ENCODE assay signal across 8 cellular contexts in the genomic region with DNA sequence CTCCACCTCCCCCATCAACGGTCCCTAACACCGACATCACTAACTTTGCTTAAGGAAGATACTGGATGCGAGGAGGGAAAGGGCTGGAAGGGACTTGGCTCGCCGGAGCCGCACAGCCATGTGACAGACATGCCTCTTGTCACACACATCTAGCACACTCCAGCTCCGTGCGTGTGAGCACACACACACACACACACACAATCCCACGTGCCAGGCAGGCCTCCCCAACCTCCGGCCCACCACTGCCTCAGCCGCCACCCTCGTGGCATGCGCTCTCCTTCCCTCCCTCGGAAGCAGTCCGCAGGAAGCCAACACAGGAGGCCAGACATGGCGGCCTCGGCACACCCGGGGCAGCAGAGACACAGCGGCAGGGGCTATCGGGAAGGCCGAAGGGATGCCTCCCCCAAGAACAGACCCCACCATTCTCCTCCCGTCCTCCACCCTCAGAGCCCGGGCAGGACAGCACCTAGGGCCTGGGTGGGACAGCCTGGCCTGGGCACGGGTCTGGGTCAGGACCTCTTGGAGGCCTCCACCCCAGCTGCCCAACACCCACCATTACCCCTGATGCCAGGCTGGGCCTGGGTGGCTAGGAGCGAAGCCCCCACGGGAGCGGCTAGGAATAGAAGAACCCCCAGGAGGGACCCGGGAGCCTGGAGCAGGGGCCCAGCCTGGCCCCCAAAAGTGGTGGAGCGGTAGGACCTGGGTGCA. TPM values are rescaled to one million over a fixed set of nuclear protein-coding genes. Genes with fewer than 3 reads are reported as not detected.
A peak's percentile ranks its signal among the peaks of the same experiment; 100 is the strongest.
DNase-seq lines count a peak whose midpoint lies in the region; ATAC-seq and TF ChIP-seq lines count a peak whose summit lies in the region.

No MANE protein-coding gene starts in this region.

- ATAC-seq in mucosa of descending colon (peak; percentile 25), GM18861 (IDR thresholded peaks at IDR 0.05; ENCODE audit: unreplicated experiment) (no peak)
- peak; percentile 27 for ATAC-seq in stimulated activated naive CD8-positive, alpha-beta T cell treated with anti-CD3 and anti-CD28 coated beads, Interleukin-15, Interleukin-2, amounts not matched to agents 100 U/mL and 50 U/mL, for 24 hours

- H3K9me3 ChIP-seq in Peyer's patch (no peaks in the 10 kb centered on the region), mucosa of descending colon (no peaks in the 10 kb centered on the region)

- H3K4me3 ChIP-seq in Peyer's patch = peak overlapping the region; percentile 41 to 63 (median 52)
- peak overlapping the region; percentile 5 for H3K4me3 ChIP-seq in mucosa of descending colon

- H3K27ac ChIP-seq in Peyer's patch = peak overlapping the region; percentile 75 to 96 (median 84)

- H3K36me3 ChIP-seq in Peyer's patch = peaks cover 0 to 7% (median 0%) of the 10 kb centered on the region in 3 donors
- H3K36me3 ChIP-seq in mucosa of descending colon (ENCODE audit: low read depth) = no peaks in the 10 kb centered on the region

- POLR2A ChIA-PET in GM10248 (lab: Yijun Ruan, JAX) = interaction anchor here (1.4 kb wide), 1 partner anchor 286 kb away, joined by 3 read pairs; no protein-coding TSS in a partner anchor

- intact Hi-C loops in mucosa of descending colon (cut with DNase I, micrococcal nuclease) = no loop called here

- H3K4me1 ChIP-seq in Peyer's patch = peaks cover 0 to 26% (median 8%) of the 10 kb centered on the region in 4 donors
- H3K4me1 ChIP-seq in mucosa of descending colon (ENCODE audit: low read depth) = peaks cover 11% of the 10 kb centered on the region

- no peaks in the 10 kb centered on the region for H3K27me3 ChIP-seq in Peyer's patch

- CTCF ChIA-PET in GM10248 (lab: Yijun Ruan, JAX) = interaction anchor here (1.2 to 4.1 kb wide), 6 partner anchors 10 to 225 kb away, joined by 3 to 21 read pairs (median 4); no protein-coding TSS in a partner anchor

- TF ChIP-seq CTCF in GM10248 (IDR thresholded peaks at IDR 0.05; ENCODE audit: control extremely low read depth, extremely low read depth, low read depth, missing control alignments) (no peak), Peyer's patch (IDR thresholded peaks at IDR 0.05) (no peak), mucosa of descending colon (IDR thresholded peaks at IDR 0.05) (no peak)

- TF ChIP-seq POLR2A in Peyer's patch (IDR thresholded peaks at IDR 0.05) = no peak

- peak; percentile 67 for DNase-seq in GM10248 (ENCODE audit: extremely low spot score)
- DNase-seq in Peyer's patch = peak; percentile 53 to 69 (median 56)
- DNase-seq in activated naive CD4-positive, alpha-beta T cell (lab: John Stamatoyannopoulos, UW) = peak in 3 of 4 experiments; percentile 19 to 56 (median 54)
- DNase-seq in mucosa of descending colon = peak in 2 of 3 donors; percentile 57 to 79
- DNase-seq in stimulated activated naive CD8-positive, alpha-beta T cell treated with anti-CD3 and anti-CD28 coated beads, Interleukin-15, Interleukin-2, amounts not matched to agents 100 U/mL and 50 U/mL, for 24 hours = peak; percentile 68
- DNase-seq in islet precursor cell = no peak
- no peak for DNase-seq in NCI-H82 (lab: John Stamatoyannopoulos, UW)

RNA-seq across cellular contexts. Expression of gene MFNG, which starts 1.0 kb away (rescaled TPM):
- total RNA-seq in Peyer's patch = 10 to 100 TPM; 12.4 to 47.0 (median 26.5) TPM
- total RNA-seq in mucosa of descending colon = 10 to 100 TPM; 11.3 to 16.1 (median 13.7) TPM

RNA-seq across cellular contexts. Expression of gene CARD10, which starts 34.1 kb away (rescaled TPM):
- total RNA-seq in Peyer's patch = 100 to 1,000 TPM in 3 of 4 donors, 10 to 100 TPM in 1; 74.3 to 142 (median 123) TPM
- 10 to 100 TPM; 43.3 to 74.1 (median 60.5) TPM for total RNA-seq in mucosa of descending colon

RNA-seq across cellular contexts. Expression of gene ELFN2, which starts 57.9 kb away (rescaled TPM):
- total RNA-seq in Peyer's patch = under 1 TPM in 1 of 4 donors, not detected in 3; under 0.01 TPM
- total RNA-seq in mucosa of descending colon = under 1 TPM in 2 of 3 donors, not detected in 1; 0.35 to 0.54 TPM

Comparison
In these comparisons a context has a peak if more than half of its experiments do, and no peak if none do; other contexts are left out.
1. DNase-seq: peak in GM10248 (single experiment), Peyer's patch (3 of 3), activated naive CD4-positive, alpha-beta T cell (3 of 4), mucosa of descending colon (2 of 3) and stimulated activated naive CD8-positive, alpha-beta T cell treated with anti-CD3 and anti-CD28 coated beads, Interleukin-15, Interleukin-2, amounts not matched to agents 100 U/mL and 50 U/mL, for 24 hours (single experiment); none in islet precursor cell (single experiment) and NCI-H82 (single experiment).